Comparison of ENCODE assay signal across 8 cellular contexts in genomic region chr15:90300988-90301715, GRCh38. TPM values are rescaled to one million over a fixed set of nuclear protein-coding genes. Genes with fewer than 3 reads are reported as not detected.
DNase-seq lines count a peak whose midpoint lies in the region; ATAC-seq and TF ChIP-seq lines count a peak whose summit lies in the region.

No MANE protein-coding gene starts in this region.

- DNase-seq in DND-41 (peak; percentile 62), left lung (peak; percentile 58 to 88), NCI-H1105 (lab: John Stamatoyannopoulos, UW) (no peak)
- peak; percentile 26 for DNase-seq in central memory CD4-positive, alpha-beta T cell
- DNase-seq in stimulated activated CD8-positive, alpha-beta memory T cell treated with anti-CD3 and anti-CD28 coated beads, Interleukin-15, amount 100 ng/mL, for 48 hours (ENCODE audit: low read depth in 2 of 2) = peak; percentile 48 to 50

- ATAC-seq in DND-41 (ENCODE audit: insufficient read depth, low read depth) (peak; percentile 70), left lung (peak; percentile 67), GM18498 (IDR thresholded peaks at IDR 0.05; ENCODE audit: unreplicated experiment) (no peak)

- peak overlapping the region; percentile 3; the same call in 1 of the 2 replicates for H3K4me2 ChIP-seq in DND-41 (ENCODE audit: insufficient read depth, low read length)
- no peak overlapping the region for H3K4me2 ChIP-seq in KMS-11

- H3K27ac ChIP-seq in DND-41 (ENCODE audit: low read length) (no peak overlapping the region), KMS-11 (no peak overlapping the region), left lung (no peak overlapping the region)

- no peak overlapping the region for H3K9ac ChIP-seq in DND-41 (ENCODE audit: low read depth, low read length)
- H3K9ac ChIP-seq in KMS-11 = no peak overlapping the region

- H3K4me1 ChIP-seq in DND-41 (ENCODE audit: insufficient read depth, low read length) (peaks cover 7% of the 10 kb centered on the region), KMS-11 (ENCODE audit: low read depth, poor library complexity, severe bottlenecking) (no peaks in the 10 kb centered on the region), left lung (peaks cover 5 to 7% of the 10 kb centered on the region in 2 donors)

- H4K20me1 ChIP-seq in DND-41 (ENCODE audit: insufficient read depth, low read length) = no peaks in the 10 kb centered on the region
- no peaks in the 10 kb centered on the region for H4K20me1 ChIP-seq in KMS-11 (ENCODE audit: insufficient read depth)

- no peaks in the 10 kb centered on the region for H3K27me3 ChIP-seq in DND-41 (ENCODE audit: insufficient read depth, low read length, poor library complexity)
- no peaks in the 10 kb centered on the region for H3K27me3 ChIP-seq in KMS-11 (ENCODE audit: insufficient read depth, low read depth)
- H3K27me3 ChIP-seq in left lung = no peaks in the 10 kb centered on the region

- TF ChIP-seq CTCF in DND-41 (IDR thresholded peaks at IDR 0.05; ENCODE audit: borderline replicate concordance, extremely low read depth, low read length, poor library complexity, severe bottlenecking) (peak; percentile 83), KMS-11 (conservative IDR thresholded peaks at IDR 0.05; ENCODE audit: low read depth, low read length) (peak; percentile 91), WI38 (IDR thresholded peaks at IDR 0.05; ENCODE audit: low read depth, low read length) (peak; percentile 91), left lung (IDR thresholded peaks at IDR 0.05) (peak; percentile 75 to 91)

- H3K36me3 ChIP-seq in DND-41 (ENCODE audit: insufficient read depth, low read length) (no peaks in the 10 kb centered on the region), KMS-11 (ENCODE audit: insufficient read depth) (no peaks in the 10 kb centered on the region), left lung (no peaks in the 10 kb centered on the region)

- H3K4me3 ChIP-seq in DND-41 (ENCODE audit: low read depth in 1 of 2, low read length in 2 of 2) = no peak overlapping the region
- H3K4me3 ChIP-seq in KMS-11 (IDR thresholded peaks at IDR 0.05; ENCODE audit: insufficient read depth, low read depth, low read length) = no peak overlapping the region
- no peak overlapping the region for H3K4me3 ChIP-seq in WI38 (ENCODE audit: low read depth, low read length)
- no peak overlapping the region for H3K4me3 ChIP-seq in left lung

- peak overlapping the region; percentile 63 for H2AFZ ChIP-seq in DND-41 (ENCODE audit: low read depth, low read length)
- H2AFZ ChIP-seq in KMS-11 (ENCODE audit: low read depth) = peak overlapping the region; percentile 52

- H3K9me3 ChIP-seq in DND-41 (ENCODE audit: insufficient read depth, low read length, severe bottlenecking) (no peaks in the 10 kb centered on the region), left lung (no peaks in the 10 kb centered on the region)

- intact Hi-C loops in left lung (cut with DNase I) = no loop called here

- H3K79me2 ChIP-seq in DND-41 (ENCODE audit: insufficient read depth, low read length) = no peaks in the 10 kb centered on the region
- no peaks in the 10 kb centered on the region for H3K79me2 ChIP-seq in KMS-11 (ENCODE audit: insufficient read depth, low read depth)

RNA-seq across cellular contexts. Expression of gene NGRN, which starts 35.7 kb away (rescaled TPM):
- 10 to 100 TPM; 73.1 to 81.9 TPM for total RNA-seq in left lung

RNA-seq across cellular contexts. Expression of gene ZNF774, which starts 50.9 kb away (rescaled TPM):
- 1 to 10 TPM; 3.6 to 5.4 TPM for total RNA-seq in left lung

RNA-seq across cellular contexts. Expression of gene TTLL13, which starts 51.8 kb away (rescaled TPM):
- under 1 TPM in 1 of 2 donors, not detected in 1; 0.26 TPM for total RNA-seq in left lung
